11 cellular contexts compared by ENCODE assay signal in the genomic region with DNA sequence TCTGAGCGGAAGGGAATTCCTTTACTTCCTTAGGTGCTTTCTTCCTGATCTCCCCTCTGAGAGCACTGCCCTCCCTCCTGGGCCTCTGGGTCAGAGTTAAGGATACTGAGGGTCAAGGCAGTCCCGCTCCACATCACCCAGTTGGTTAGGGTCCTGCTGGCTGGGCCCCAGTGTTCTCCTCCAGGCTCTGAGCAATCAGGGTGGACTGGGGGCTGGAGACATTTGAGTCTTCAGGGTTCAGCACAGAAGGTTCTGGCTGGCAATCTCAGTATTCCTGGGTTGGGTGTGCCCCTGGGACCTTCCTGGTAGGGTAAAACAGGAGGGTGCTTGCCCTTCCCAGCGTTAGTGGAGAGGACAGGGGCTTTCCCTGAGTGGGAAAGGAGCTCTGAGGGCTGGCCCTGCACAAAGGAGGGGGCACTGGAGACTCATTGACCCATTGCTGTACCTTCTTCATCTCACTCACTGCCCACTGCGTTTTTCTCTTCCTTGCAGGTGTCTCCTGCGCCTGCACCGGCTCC. TPM values are rescaled to one million over a fixed set of nuclear protein-coding genes. Genes with fewer than 3 reads are reported as not detected.
A peak's percentile ranks its signal among the peaks of the same experiment; 100 is the strongest.
DNase-seq lines count a peak whose midpoint lies in the region; ATAC-seq and TF ChIP-seq lines count a peak whose summit lies in the region.
"Had no signal": no experiment of that assay in that cellular context is flagged by ENCODE, and none has a peak within 500 bp of the region (broad histone marks: within the 10 kb centered on the region; RNA-seq: fewer than 3 reads in every experiment).

No MANE protein-coding gene starts in this region.

- H3K4me1 Mint-ChIP-seq in activated naive CD4-positive, alpha-beta T cell treated with anti-CD3 and anti-CD28 coated beads for 36 hours (ENCODE audit: low read depth) = peaks cover 27% of the 10 kb centered on the region
- peaks cover 21 to 46% (median 37%) of the 10 kb centered on the region in 4 donors for H3K4me1 Mint-ChIP-seq in naive thymus-derived CD8-positive, alpha-beta T cell

- TF ChIP-seq CTCF in esophagus squamous epithelium (IDR thresholded peaks at IDR 0.05) = no peak
- no peak for TF ChIP-seq CTCF in upper lobe of left lung (IDR thresholded peaks at IDR 0.05)

- no peak for DNase-seq in activated naive CD4-positive, alpha-beta T cell treated with anti-CD3 and anti-CD28 coated beads for 36 hours
- DNase-seq in activated naive CD4-positive, alpha-beta T cell treated with Interleukin-2 at 50 U/mL for 16 hours = no peak
- no peak for DNase-seq in esophagus squamous epithelium (lab: John Stamatoyannopoulos, UW)
- DNase-seq in naive thymus-derived CD8-positive, alpha-beta T cell = no peak
- no peak for DNase-seq in upper lobe of left lung
- no peak for DNase-seq in COR-L47 (lab: John Stamatoyannopoulos, UW)
- no peak for DNase-seq in COLO668 (lab: John Stamatoyannopoulos, UW; ENCODE audit: unreplicated experiment)
- DNase-seq: activated CD4-positive, alpha-beta memory T cell treated with anti-CD3 and anti-CD28 coated beads for 36 hours; NCI-H774 had no signal

- H3K9me3 ChIP-seq in esophagus squamous epithelium (no peaks in the 10 kb centered on the region), upper lobe of left lung (no peaks in the 10 kb centered on the region)

- H3K4me3 Mint-ChIP-seq in activated naive CD4-positive, alpha-beta T cell treated with anti-CD3 and anti-CD28 coated beads for 36 hours = peak overlapping the region; percentile 33
- H3K4me3 Mint-ChIP-seq in naive thymus-derived CD8-positive, alpha-beta T cell = peak overlapping the region in 9 of 10 donors; percentile 53 to 84 (median 63)
- H3K4me3 Mint-ChIP-seq: activated CD4-positive, alpha-beta memory T cell treated with anti-CD3 and anti-CD28 coated beads for 36 hours had no signal

- no peak for TF ChIP-seq POLR2A in esophagus squamous epithelium (IDR thresholded peaks at IDR 0.05)
- TF ChIP-seq POLR2A in upper lobe of left lung (IDR thresholded peaks at IDR 0.05) = no peak

- TF ChIP-seq EP300 in upper lobe of left lung (IDR thresholded peaks at IDR 0.05) = peak in 2 of 4 donors; percentile 3 to 36

- intact Hi-C loops in activated naive CD4-positive, alpha-beta T cell treated with anti-CD3 and anti-CD28 coated beads for 36 hours (cut with micrococcal nuclease) = no loop called here
- intact Hi-C loops in esophagus squamous epithelium (cut with DNase I) = no loop called here

- no peak for ATAC-seq in naive thymus-derived CD8-positive, alpha-beta T cell
- ATAC-seq in upper lobe of left lung (ENCODE audit: low FRiP score in 2 of 2) (peak in 1 of 2 donors; percentile 2), GM21717 (IDR thresholded peaks at IDR 0.05; ENCODE audit: unreplicated experiment) (no peak)

- no peak overlapping the region for H3K27ac Mint-ChIP-seq in activated naive CD4-positive, alpha-beta T cell treated with anti-CD3 and anti-CD28 coated beads for 36 hours
- peak overlapping the region in 1 of 10 donors; percentile 57 for H3K27ac Mint-ChIP-seq in naive thymus-derived CD8-positive, alpha-beta T cell
- H3K27ac Mint-ChIP-seq: activated CD4-positive, alpha-beta memory T cell treated with anti-CD3 and anti-CD28 coated beads for 36 hours had no signal

- WGBS in esophagus squamous epithelium, 2 donors = 50 to 76% methylated on average over 2 to 4 of the region's 6 CpGs
- 41 to 53% methylated on average over 5 to 6 of the region's 6 CpGs for WGBS in upper lobe of left lung, 2 donors

- H3K36me3 ChIP-seq in esophagus squamous epithelium = no peaks in the 10 kb centered on the region
- no peaks in the 10 kb centered on the region for H3K36me3 ChIP-seq in upper lobe of left lung
- H3K36me3 ChIP-seq: BLaER1 had no signal

- CTCF ChIA-PET in activated naive CD4-positive, alpha-beta T cell treated with anti-CD3 and anti-CD28 coated beads for 36 hours (lab: Charles Lee) = interaction anchor here (0.9 kb wide), 1 partner anchor 29 kb away, joined by 3 read pairs; no protein-coding TSS in a partner anchor

- POLR2A ChIA-PET in naive thymus-derived CD8-positive, alpha-beta T cell (lab: Charles Lee) = interaction anchor here (1.4 kb wide), 1 partner anchor 25 kb away, joined by 3 read pairs; a partner anchor contains a TSS

- H3K36me3 Mint-ChIP-seq in activated naive CD4-positive, alpha-beta T cell treated with anti-CD3 and anti-CD28 coated beads for 36 hours (ENCODE audit: low read depth) = no peaks in the 10 kb centered on the region
- H3K36me3 Mint-ChIP-seq in naive thymus-derived CD8-positive, alpha-beta T cell = peaks cover 0 to 2% (median 0%) of the 10 kb centered on the region in 3 donors
- H3K36me3 Mint-ChIP-seq: activated CD4-positive, alpha-beta memory T cell treated with anti-CD3 and anti-CD28 coated beads for 36 hours had no signal

- H3K4me1 ChIP-seq in esophagus squamous epithelium (peaks cover 16 to 51% (median 16%) of the 10 kb centered on the region in 3 donors), upper lobe of left lung (peaks cover 10 to 36% (median 15%) of the 10 kb centered on the region in 4 donors)
- H3K4me1 ChIP-seq: BLaER1 had no signal

- H3K27me3 ChIP-seq in esophagus squamous epithelium (peaks cover 0 to 67% (median 5%) of the 10 kb centered on the region in 4 donors), upper lobe of left lung (peaks cover 0 to 11% (median 4%) of the 10 kb centered on the region in 4 donors)

- no peaks in the 10 kb centered on the region for H3K9me3 Mint-ChIP-seq in activated naive CD4-positive, alpha-beta T cell treated with anti-CD3 and anti-CD28 coated beads for 36 hours
- H3K9me3 Mint-ChIP-seq in naive thymus-derived CD8-positive, alpha-beta T cell = no peaks in the 10 kb centered on the region
- H3K9me3 Mint-ChIP-seq: activated CD4-positive, alpha-beta memory T cell treated with anti-CD3 and anti-CD28 coated beads for 36 hours had no signal

- peak overlapping the region; percentile 42 to 87 (median 80) for H3K27ac ChIP-seq in esophagus squamous epithelium
- peak overlapping the region; percentile 82 to 92 (median 87) for H3K27ac ChIP-seq in upper lobe of left lung
- H3K27ac ChIP-seq: BLaER1 had no signal

- H3K27me3 Mint-ChIP-seq in activated naive CD4-positive, alpha-beta T cell treated with anti-CD3 and anti-CD28 coated beads for 36 hours (ENCODE audit: low read depth) = peaks cover 66% of the 10 kb centered on the region
- H3K27me3 Mint-ChIP-seq in naive thymus-derived CD8-positive, alpha-beta T cell = peaks cover 40 to 90% (median 58%) of the 10 kb centered on the region in 5 donors

- peak overlapping the region; percentile 21 to 71 (median 53) for H3K4me3 ChIP-seq in esophagus squamous epithelium
- peak overlapping the region; percentile 12 to 57 (median 50) for H3K4me3 ChIP-seq in upper lobe of left lung
- H3K4me3 ChIP-seq: BLaER1 had no signal

RNA-seq across cellular contexts. Expression of a gene that starts 0.4 kb away (rescaled TPM):
- not detected for total RNA-seq in activated naive CD4-positive, alpha-beta T cell treated with anti-CD3 and anti-CD28 coated beads for 36 hours
- total RNA-seq in esophagus squamous epithelium (1 to 10 TPM in 2 of 4 donors, under 1 TPM in 1, not detected in 1; 0.57 to 7.4 (median 4.8) TPM), upper lobe of left lung (100 to 1,000 TPM in 1 of 6 donors, 10 to 100 TPM in 4, 1 to 10 TPM in 1; 8.4 to 194 (median 37.0) TPM)
- total RNA-seq in naive thymus-derived CD8-positive, alpha-beta T cell = not detected
- not detected for polyA plus RNA-seq in naive thymus-derived CD8-positive, alpha-beta T cell
- total RNA-seq: activated CD4-positive, alpha-beta memory T cell treated with anti-CD3 and anti-CD28 coated beads for 36 hours had no signal

RNA-seq across cellular contexts. Expression of a gene that starts 5.6 kb away (rescaled TPM):
- total RNA-seq in activated naive CD4-positive, alpha-beta T cell treated with anti-CD3 and anti-CD28 coated beads for 36 hours = not detected
- total RNA-seq in esophagus squamous epithelium = 10 to 100 TPM in 1 of 4 donors, 1 to 10 TPM in 2, not detected in 1; 3.3 to 34.2 (median 5.3) TPM
- not detected for total RNA-seq in naive thymus-derived CD8-positive, alpha-beta T cell
- polyA plus RNA-seq in naive thymus-derived CD8-positive, alpha-beta T cell = not detected
- 10 to 100 TPM in 4 of 6 donors, 1 to 10 TPM in 1, not detected in 1; 5.4 to 59.1 (median 13.4) TPM for total RNA-seq in upper lobe of left lung

RNA-seq across cellular contexts. Expression of a gene that starts 7.3 kb away (rescaled TPM):
- total RNA-seq in activated naive CD4-positive, alpha-beta T cell treated with anti-CD3 and anti-CD28 coated beads for 36 hours = 10 to 100 TPM; 12.2 to 12.4 TPM
- total RNA-seq in esophagus squamous epithelium (100 to 1,000 TPM in 1 of 4 donors, 10 to 100 TPM in 3; 52.4 to 106 (median 88.7) TPM), upper lobe of left lung (100 to 1,000 TPM in 5 of 6 donors, 10 to 100 TPM in 1; 72.3 to 546 (median 187) TPM)
- 1 to 10 TPM; 1.3 to 1.6 TPM for total RNA-seq in naive thymus-derived CD8-positive, alpha-beta T cell
- 10 to 100 TPM in 2 of 3 donors, 1 to 10 TPM in 1; 7.1 to 21.9 (median 10.5) TPM for polyA plus RNA-seq in naive thymus-derived CD8-positive, alpha-beta T cell

RNA-seq across cellular contexts. Expression of a gene that starts 18.8 kb away (rescaled TPM):
- not detected for total RNA-seq in activated naive CD4-positive, alpha-beta T cell treated with anti-CD3 and anti-CD28 coated beads for 36 hours
- total RNA-seq in esophagus squamous epithelium (not detected), upper lobe of left lung (not detected)
- not detected for total RNA-seq in naive thymus-derived CD8-positive, alpha-beta T cell
- not detected for polyA plus RNA-seq in naive thymus-derived CD8-positive, alpha-beta T cell
- total RNA-seq: activated CD4-positive, alpha-beta memory T cell treated with anti-CD3 and anti-CD28 coated beads for 36 hours had no signal

RNA-seq across cellular contexts. Expression of a gene that starts 24.5 kb away (rescaled TPM):
- total RNA-seq in activated naive CD4-positive, alpha-beta T cell treated with anti-CD3 and anti-CD28 coated beads for 36 hours = 100 to 1,000 TPM in 1 of 2 experiments, 10 to 100 TPM in 1; 95.7 to 130 TPM
- total RNA-seq in esophagus squamous epithelium (100 to 1,000 TPM in 2 of 4 donors, 10 to 100 TPM in 2; 76.5 to 157 (median 96.2) TPM), upper lobe of left lung (100 to 1,000 TPM; 137 to 552 (median 338) TPM)
- 10 to 100 TPM; 32.3 to 39.0 TPM for total RNA-seq in naive thymus-derived CD8-positive, alpha-beta T cell
- polyA plus RNA-seq in naive thymus-derived CD8-positive, alpha-beta T cell = 100 to 1,000 TPM; 248 to 303 (median 294) TPM

Comparison
In these comparisons a context has a peak if more than half of its experiments do, and no peak if none do; other contexts are left out.
1. RNA of a gene that starts 7.3 kb away (total RNA-seq): 72.3 to 546 TPM in upper lobe of left lung, 52.4 to 106 TPM in esophagus squamous epithelium and 12.2 to 12.4 TPM in activated naive CD4-positive, alpha-beta T cell treated with anti-CD3 and anti-CD28 coated beads for 36 hours; 1.3 to 1.6 TPM in naive thymus-derived CD8-positive, alpha-beta T cell; every median in the first group is over 4 times any median in the second.